In genomic region chr21:44736291-44737004, GRCh38 we compare ENCODE assay signal across 17 cellular contexts. TPM values are rescaled to one million over a fixed set of nuclear protein-coding genes. Genes with fewer than 3 reads are reported as not detected.
DNase-seq lines count a peak whose midpoint lies in the region; ATAC-seq lines count a peak whose summit lies in the region.
"Had no signal": no experiment of that assay in that cellular context is flagged by ENCODE, and none has a peak within 500 bp of the region (broad histone marks: within the 10 kb centered on the region; RNA-seq: fewer than 3 reads in every experiment).

No MANE protein-coding gene starts in this region.

- intact Hi-C loops in cardiac septum (cut with DNase I), result no loop called here
- intact Hi-C loops in Right ventricle myocardium inferior (cut with DNase I), result no loop called here
- intact Hi-C loops in left colon (cut with DNase I, micrococcal nuclease), result no loop called here

- no peak for ATAC-seq in Right ventricle myocardium inferior
- peak; percentile 98 for ATAC-seq in left colon
- ATAC-seq in GM18858 (IDR thresholded peaks at IDR 0.05; ENCODE audit: unreplicated experiment), result no peak
- ATAC-seq in GM19023 (IDR thresholded peaks at IDR 0.05; ENCODE audit: unreplicated experiment), result no peak

- DNase-seq in cardiac septum (ENCODE audit: low spot score) (peak; percentile 29), Right ventricle myocardium inferior (ENCODE audit: missing footprints) (no peak), NCI-H748 treated with DMSO at 0.1 percent for 48 hours (lab: John Stamatoyannopoulos, UW) (peak; percentile 81), left colon (peak; percentile 78 to 86), NCI-H1930 (lab: John Stamatoyannopoulos, UW) (no peak), DMS79 treated with DMSO at 0.1 percent for 48 hours (lab: John Stamatoyannopoulos, UW) (no peak)
- DNase-seq: activated CD4-positive, alpha-beta T cell treated with anti-CD3 and anti-CD28 coated beads, Interleukin-2, amount 50 U/mL, for 4 hours; effector CD8-positive, alpha-beta T cell; IMR-90; NCI-H187; T-helper 9 cell had no signal

RNA-seq across cellular contexts. Expression of gene TSPEAR, which starts 25.1 kb away (rescaled TPM):
- total RNA-seq in cardiac septum, result not detected
- 0.65 TPM for total RNA-seq in Right ventricle myocardium inferior
- total RNA-seq in left colon, result under 1 TPM in 1 of 2 donors, not detected in 1; 0.09 TPM
- total RNA-seq: activated T-helper 2 cell treated with anti-CD3 and anti-CD28 coated beads, Interferon-gamma antibody, Interleukin-2, Interleukin-4, amounts not matched to agents 10 μg/mL and 5 μg/mL and 100 μg/mL, durations not matched to agents 14 hours and 24 hours and 36 hours; fibroblast of villous mesenchyme; IMR-90; tibial nerve had no signal

RNA-seq across cellular contexts. Expression of gene KRTAP10-12, which starts 39.5 kb away (rescaled TPM):
- total RNA-seq in cardiac septum (not detected), Right ventricle myocardium inferior (not detected), left colon (not detected)
- total RNA-seq: activated T-helper 2 cell treated with anti-CD3 and anti-CD28 coated beads, Interferon-gamma antibody, Interleukin-2, Interleukin-4, amounts not matched to agents 10 μg/mL and 5 μg/mL and 100 μg/mL, durations not matched to agents 14 hours and 24 hours and 36 hours; fibroblast of villous mesenchyme; IMR-90; pancreas; tibial nerve had no signal

RNA-seq across cellular contexts. Expression of gene KRTAP12-1, which starts 54.5 kb away (rescaled TPM):
- total RNA-seq in cardiac septum (not detected), Right ventricle myocardium inferior (not detected), left colon (not detected)
- total RNA-seq: activated T-helper 2 cell treated with anti-CD3 and anti-CD28 coated beads, Interferon-gamma antibody, Interleukin-2, Interleukin-4, amounts not matched to agents 10 μg/mL and 5 μg/mL and 100 μg/mL, durations not matched to agents 14 hours and 24 hours and 36 hours; fibroblast of villous mesenchyme; IMR-90; pancreas; tibial nerve had no signal

Comparison
In these comparisons a context has a peak if more than half of its experiments do, and no peak if none do; other contexts are left out.
1. DNase-seq: peak in cardiac septum (single experiment), NCI-H748 treated with DMSO at 0.1 percent for 48 hours (single experiment) and left colon (2 of 2); none in Right ventricle myocardium inferior (single experiment), NCI-H1930 (0 of 2) and DMS79 treated with DMSO at 0.1 percent for 48 hours (single experiment).